ENCODE assay signal across 9 cellular contexts in the genomic region with DNA sequence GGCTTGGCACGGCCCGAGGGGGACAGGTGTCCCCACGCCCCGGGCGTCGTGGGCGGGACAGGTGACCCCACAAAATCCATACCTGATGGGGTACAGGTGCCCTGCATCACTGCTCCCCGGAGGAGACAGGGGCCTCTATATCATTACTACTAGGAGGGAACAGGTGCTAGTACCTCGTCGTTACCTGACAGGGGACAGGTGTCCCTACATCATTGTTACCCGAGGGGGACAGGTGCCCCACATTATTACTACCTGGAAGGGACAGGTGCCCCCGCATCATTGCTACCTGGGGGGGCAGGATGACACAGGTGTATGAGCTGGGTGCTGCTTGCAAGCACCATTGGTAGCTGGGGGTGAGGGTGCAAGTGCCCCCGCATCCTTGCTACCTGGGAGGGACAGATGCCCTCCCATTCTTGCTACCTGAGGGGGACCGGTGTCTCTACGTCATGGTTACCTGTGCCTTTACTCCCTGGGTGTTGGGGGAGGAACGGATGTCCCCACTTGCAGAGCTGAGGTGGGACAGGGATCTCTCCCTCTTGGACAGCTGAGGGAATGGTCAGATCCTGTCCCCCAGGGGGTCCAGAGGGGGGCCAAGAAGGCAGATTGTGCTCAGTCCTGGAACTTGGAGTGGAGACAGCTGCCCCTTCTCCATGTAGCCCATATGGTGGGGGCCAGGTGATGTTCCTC. TPM values are rescaled to one million over a fixed set of nuclear protein-coding genes. Genes with fewer than 3 reads are reported as not detected.
DNase-seq lines count a peak whose midpoint lies in the region; ATAC-seq, FAIRE-seq and TF ChIP-seq lines count a peak whose summit lies in the region.
"Had no signal": no experiment of that assay in that cellular context is flagged by ENCODE, and none has a peak within 500 bp of the region (broad histone marks: within the 10 kb centered on the region; RNA-seq: fewer than 3 reads in every experiment).

No MANE protein-coding gene starts in this region.

- TF ChIP-seq POLR2A in A549 (IDR thresholded peaks at IDR 0.05; ENCODE audit: low read length) (no peak), Peyer's patch (IDR thresholded peaks at IDR 0.05) (no peak)

- peak overlapping the region; percentile 93 for H3K4me2 ChIP-seq in A549

- TF ChIP-seq CTCF in A549 (IDR thresholded peaks at IDR 0.05) (no peak), Peyer's patch (IDR thresholded peaks at IDR 0.05) (no peak), fibroblast of mammary gland (conservative IDR thresholded peaks at IDR 0.05; ENCODE audit: control insufficient read depth, insufficient read depth, low read depth, low read length) (no peak)

- TF ChIP-seq EP300 in A549 (IDR thresholded peaks at IDR 0.05) = no peak

- H3K4me1 ChIP-seq in A549 (peaks cover 14% of the 10 kb centered on the region), Peyer's patch (peaks cover 0 to 18% (median 10%) of the 10 kb centered on the region in 4 donors)

- 72% methylated on average over 5 of the region's 16 CpGs for WGBS in A549 (ENCODE audit: missing lambda C conversion rate)

- no peak for FAIRE-seq in A549 (lab: Jason Lieb, UNC)
- FAIRE-seq: islet of Langerhans had no signal

- H3K4me3 ChIP-seq in A549 (peak overlapping the region; percentile 66), Peyer's patch (peak overlapping the region; percentile 53 to 88 (median 64)), fibroblast of mammary gland (ENCODE audit: control insufficient read depth, low read depth, low read length) (peak overlapping the region; percentile 66), skeletal muscle cell (ENCODE audit: low read depth, low read length) (peak overlapping the region; percentile 66)

- CTCF ChIA-PET in A549 (lab: Yijun Ruan, JAX) = no interaction called here

- H3K27me3 ChIP-seq in Peyer's patch = no peaks in the 10 kb centered on the region

- POLR2A ChIA-PET in A549 (lab: Yijun Ruan, JAX) = no interaction called here

- no peak for DNase-seq in A549 (ENCODE audit: low read depth in 1 of 2, low spot score in 1 of 2)
- no peak for DNase-seq in Peyer's patch
- no peak for DNase-seq in fibroblast of mammary gland (ENCODE audit: low read depth)
- no peak for DNase-seq in skeletal muscle cell (ENCODE audit: low read depth)
- no peak for DNase-seq in NCI-H1694 (lab: John Stamatoyannopoulos, UW)
- DNase-seq in SHP77 (lab: John Stamatoyannopoulos, UW) = no peak

- no peaks in the 10 kb centered on the region for H3K9me3 ChIP-seq in A549
- no peaks in the 10 kb centered on the region for H3K9me3 ChIP-seq in Peyer's patch

- TF ChIP-seq RAD21 in A549 (conservative IDR thresholded peaks at IDR 0.05 in 1 of 2, IDR thresholded peaks at IDR 0.05 in 1 of 2) = no peak

- H3K27ac ChIP-seq in A549 = peak overlapping the region; percentile 96
- H3K27ac ChIP-seq in Peyer's patch = peak overlapping the region in 3 of 4 donors; percentile 71 to 86 (median 85)

- no peaks in the 10 kb centered on the region for H3K36me3 ChIP-seq in Peyer's patch

- ATAC-seq in A549 (no peak), GM19467 (IDR thresholded peaks at IDR 0.05; ENCODE audit: unreplicated experiment) (peak; percentile 5), GM18868 (IDR thresholded peaks at IDR 0.05; ENCODE audit: unreplicated experiment) (no peak)

TF ChIP-seq in A549, 52 proteins besides CTCF, POLR2A, EP300 and RAD21:
- no peak for TF ChIP-seq CHD2 (IDR thresholded peaks at IDR 0.05; ENCODE audit: low read length, partially characterized antibody)
- no peak for TF ChIP-seq CEBPB (IDR thresholded peaks at IDR 0.05)
- no peak for TF ChIP-seq NR3C1 (IDR thresholded peaks at IDR 0.05)
- TF ChIP-seq GATA3 (IDR thresholded peaks at IDR 0.05; ENCODE audit: borderline replicate concordance) = no peak
- TF ChIP-seq ZSCAN20 (CRISPR knock-in tag; IDR thresholded peaks at IDR 0.05) = no peak
- TF ChIP-seq RNF2 (IDR thresholded peaks at IDR 0.05; ENCODE audit: borderline replicate concordance, low read depth) = no peak
TF ChIP-seq in A549: peak in this region for 0.

RNA-seq across cellular contexts. Expression of a gene that starts 0.6 kb away (rescaled TPM):
- polyA plus RNA-seq in A549 (2011; rRNA removed) = 0.86 and 0.87 TPM in 2 replicates
- polyA plus RNA-seq in A549 (2012; cell fraction: cytosol; rRNA removed) = 4.4 and 5.7 TPM in 2 replicates
- polyA plus RNA-seq in A549 (2012; cell fraction: nucleus; rRNA removed) = 13.7 and 20.7 TPM in 2 replicates
- polyA plus RNA-seq in A549 (2017; fragmentation: RNase III; extraction: RNeasy Plus Mini Kit Qiagen cat#74134 plus additional on column Dnase treatment) = 4.0 to 5.7 TPM (median 4.3 TPM) in 3 replicates
- 0.49 and 0.66 TPM in 2 replicates for polyA minus RNA-seq in A549 (2011; rRNA and poly(A)+ RNA removed)
- 10 to 100 TPM in 2 of 4 donors, 1 to 10 TPM in 2; 5.1 to 21.5 (median 9.4) TPM for total RNA-seq in Peyer's patch

RNA-seq across cellular contexts. Expression of a gene that starts 47.3 kb away (rescaled TPM):
- polyA plus RNA-seq in A549 (2011; rRNA removed) (1.1 and 1.8 TPM in 2 replicates), A549 (2017; fragmentation: RNase III; extraction: RNeasy Plus Mini Kit Qiagen cat#74134 plus additional on column Dnase treatment) (2.0 TPM in 3 replicates)
- 2.9 and 3.5 TPM in 2 replicates for polyA plus RNA-seq in A549 (2012; cell fraction: cytosol; rRNA removed)
- 2.8 and 7.3 TPM in 2 replicates for polyA plus RNA-seq in A549 (2012; cell fraction: nucleus; rRNA removed)
- 0.97 and 1.1 TPM in 2 replicates for polyA minus RNA-seq in A549 (2011; rRNA and poly(A)+ RNA removed)
- total RNA-seq in Peyer's patch = 10 to 100 TPM in 2 of 4 donors, 1 to 10 TPM in 2; 9.9 to 16.0 (median 10.9) TPM
